ENCODE assay signal across 1 cellular context in genomic region chr12:132188451-132189298, GRCh38.
TF ChIP-seq lines count a peak whose summit lies in the region.

No MANE protein-coding gene starts in this region.

TF ChIP-seq in GM12878, 131 proteins besides CTCF, POLR2A, EP300 and RAD21 (continued from another document):
- TF ChIP-seq ATF2 (IDR thresholded peaks at IDR 0.05; ENCODE audit: low read length) (no peak), E2F8 (IDR thresholded peaks at IDR 0.05; ENCODE audit: low read depth, partially characterized antibody) (no peak), PKNOX1 (IDR thresholded peaks at IDR 0.05) (no peak), PRDM15 (CRISPR knock-in tag; IDR thresholded peaks at IDR 0.05) (no peak), ZNF24 (IDR thresholded peaks at IDR 0.05) (no peak), BCLAF1 (IDR thresholded peaks at IDR 0.05) (no peak), ZNF687 (IDR thresholded peaks at IDR 0.05) (no peak), ETV6 (conservative IDR thresholded peaks at IDR 0.05 in 1 of 2, IDR thresholded peaks at IDR 0.05 in 1 of 2; ENCODE audit: borderline replicate concordance in 1 of 2, low read depth in 1 of 2) (no peak), EED (IDR thresholded peaks at IDR 0.05; ENCODE audit: low read depth) (no peak), PAX8 (IDR thresholded peaks at IDR 0.05) (no peak)
